In genomic region chr12:132668191-132669088, GRCh38 we compare ENCODE assay signal across 19 cellular contexts. TPM values are rescaled to one million over a fixed set of nuclear protein-coding genes. Genes with fewer than 3 reads are reported as not detected.
DNase-seq lines count a peak whose midpoint lies in the region; ATAC-seq, FAIRE-seq and TF ChIP-seq lines count a peak whose summit lies in the region.
"Had no signal": no experiment of that assay in that cellular context is flagged by ENCODE, and none has a peak within 500 bp of the region (broad histone marks: within the 10 kb centered on the region; RNA-seq: fewer than 3 reads in every experiment).

No MANE protein-coding gene starts in this region.

- H3K4me1 Mint-ChIP-seq in astrocyte (ENCODE audit: low read depth, unreplicated experiment), result no peaks in the 10 kb centered on the region
- peaks cover 21% of the 10 kb centered on the region for H3K4me1 Mint-ChIP-seq in endodermal cell
- H3K4me1 Mint-ChIP-seq: H9 had no signal

- H3K4me3 Mint-ChIP-seq in astrocyte (ENCODE audit: unreplicated experiment), result no peak overlapping the region
- H3K4me3 Mint-ChIP-seq in endodermal cell, result no peak overlapping the region
- H3K4me3 Mint-ChIP-seq: CD4-positive, alpha-beta T cell; H9 had no signal

- H3K4me2 ChIP-seq in astrocyte (ENCODE audit: low read length), result no peak overlapping the region

- H3K79me2 ChIP-seq in astrocyte (ENCODE audit: insufficient read depth, low read length), result no peaks in the 10 kb centered on the region

- H3K4me1 ChIP-seq in astrocyte (ENCODE audit: insufficient read depth, low read length), result no peaks in the 10 kb centered on the region
- peaks cover 6% of the 10 kb centered on the region for H3K4me1 ChIP-seq in endodermal cell (ENCODE audit: control insufficient read depth, insufficient read depth, low read length)
- no peaks in the 10 kb centered on the region for H3K4me1 ChIP-seq in sigmoid colon
- H3K4me1 ChIP-seq in prostate gland (replicated peaks), result no peaks in the 10 kb centered on the region
- H3K4me1 ChIP-seq: BE2C, Caco-2 had no signal

- H3K27me3 ChIP-seq in astrocyte (ENCODE audit: insufficient read depth, low read length) (no peaks in the 10 kb centered on the region), endodermal cell (ENCODE audit: control insufficient read depth, insufficient read depth, low read length, poor library complexity, severe bottlenecking) (no peaks in the 10 kb centered on the region), sigmoid colon (no peaks in the 10 kb centered on the region), prostate gland (replicated peaks; ENCODE audit: insufficient read depth) (no peaks in the 10 kb centered on the region)
- H3K27me3 ChIP-seq: BE2C had no signal

- peaks cover 15% of the 10 kb centered on the region for H3K36me3 ChIP-seq in astrocyte (ENCODE audit: insufficient read depth, low read length)
- peaks cover 91% of the 10 kb centered on the region for H3K36me3 ChIP-seq in endodermal cell (ENCODE audit: control insufficient read depth, insufficient read depth, low read length)
- H3K36me3 ChIP-seq in sigmoid colon, result peaks cover 9 to 91% (median 35%) of the 10 kb centered on the region in 4 donors
- peaks cover 2 to 15% of the 10 kb centered on the region in 2 donors for H3K36me3 ChIP-seq in prostate gland

- H3K9me3 ChIP-seq in astrocyte (ENCODE audit: insufficient read depth, low read depth, low read length) (no peaks in the 10 kb centered on the region), endodermal cell (ENCODE audit: control insufficient read depth, low read length) (no peaks in the 10 kb centered on the region), sigmoid colon (no peaks in the 10 kb centered on the region), prostate gland (no peaks in the 10 kb centered on the region)
- H3K9me3 ChIP-seq: BE2C, Caco-2 had no signal

- no peak for TF ChIP-seq EP300 in sigmoid colon (IDR thresholded peaks at IDR 0.05)

- no peak for DNase-seq in astrocyte (ENCODE audit: low read depth)
- peak; percentile 43 for DNase-seq in endodermal cell
- DNase-seq in sigmoid colon, result peak; percentile 43
- DNase-seq in prostate gland (ENCODE audit: low spot score), result no peak
- no peak for DNase-seq in DMS 273 (lab: John Stamatoyannopoulos, UW; ENCODE audit: unreplicated experiment)
- DNase-seq: ACHN; BE2C; Caco-2; CD4-positive, alpha-beta T cell; DMS153; DMS79; GDM1; H9 had no signal

- H3K27me3 Mint-ChIP-seq in astrocyte (ENCODE audit: low read depth, unreplicated experiment) (peaks cover 2% of the 10 kb centered on the region), endodermal cell (ENCODE audit: insufficient read depth) (no peaks in the 10 kb centered on the region)
- H3K27me3 Mint-ChIP-seq: CD4-positive, alpha-beta T cell had no signal

- no peak overlapping the region for H3K4me3 ChIP-seq in astrocyte (ENCODE audit: insufficient read depth, low read depth, low read length)
- H3K4me3 ChIP-seq in endodermal cell (ENCODE audit: low read length), result no peak overlapping the region
- H3K4me3 ChIP-seq in sigmoid colon, result no peak overlapping the region
- H3K4me3 ChIP-seq in prostate gland, result no peak overlapping the region

- intact Hi-C loops in sigmoid colon (cut with DNase I) (no loop called here), prostate gland (cut with DNase I) (no loop called here)

- H3K27ac ChIP-seq in astrocyte (ENCODE audit: low read depth, low read length) (no peak overlapping the region), endodermal cell (ENCODE audit: low read depth, low read length) (no peak overlapping the region), sigmoid colon (no peak overlapping the region), prostate gland (no peak overlapping the region)
- H3K27ac ChIP-seq: C4-2B had no signal

- H3K27ac Mint-ChIP-seq in astrocyte (ENCODE audit: unreplicated experiment) (peak overlapping the region; percentile 58), endodermal cell (no peak overlapping the region)
- H3K27ac Mint-ChIP-seq: CD4-positive, alpha-beta T cell; H9 had no signal

- peaks cover 2% of the 10 kb centered on the region for H3K9me3 Mint-ChIP-seq in astrocyte (ENCODE audit: unreplicated experiment)
- no peaks in the 10 kb centered on the region for H3K9me3 Mint-ChIP-seq in endodermal cell
- H3K9me3 Mint-ChIP-seq: CD4-positive, alpha-beta T cell; H9 had no signal

- TF ChIP-seq POLR2A in sigmoid colon (IDR thresholded peaks at IDR 0.05) (no peak), prostate gland (IDR thresholded peaks at IDR 0.05) (no peak)

- no peak for TF ChIP-seq CTCF in astrocyte (IDR thresholded peaks at IDR 0.05; ENCODE audit: insufficient read depth, low read depth, low read length)
- no peak for TF ChIP-seq CTCF in endodermal cell (conservative IDR thresholded peaks at IDR 0.05)
- TF ChIP-seq CTCF in sigmoid colon (IDR thresholded peaks at IDR 0.05), result no peak
- no peak for TF ChIP-seq CTCF in prostate gland (IDR thresholded peaks at IDR 0.05)

- no peaks in the 10 kb centered on the region for H4K20me1 ChIP-seq in astrocyte (ENCODE audit: insufficient read depth, low read length)

- 93 to 94% methylated on average over 13 to 30 of the region's 30 CpGs for WGBS in endodermal cell (ENCODE audit: insufficient coverage in 1 of 2, insufficient read length in 1 of 2), 2 experiments
- WGBS in sigmoid colon, 2 donors, result 96% methylated on average over 30 of the region's 30 CpGs
- 94% methylated on average over 30 of the region's 30 CpGs for WGBS in prostate gland

- no peak for ATAC-seq in GM21360 (IDR thresholded peaks at IDR 0.05; ENCODE audit: unreplicated experiment)

- no peak overlapping the region for H3K9ac ChIP-seq in astrocyte (ENCODE audit: low read length)
- no peak overlapping the region for H3K9ac ChIP-seq in endodermal cell (ENCODE audit: extremely low read depth, low read length, poor library complexity, severe bottlenecking)

- H3K36me3 Mint-ChIP-seq in astrocyte (ENCODE audit: low read depth, unreplicated experiment) (peaks cover 22% of the 10 kb centered on the region), endodermal cell (ENCODE audit: low read depth) (peaks cover 91% of the 10 kb centered on the region)

- FAIRE-seq in astrocyte (lab: Jason Lieb, UNC), result no peak
- FAIRE-seq: A204.1, D721Med, H1 had no signal

- no peak overlapping the region for H2AFZ ChIP-seq in astrocyte (ENCODE audit: low read depth, low read length)

RNA-seq across cellular contexts. Expression of gene POLE, which starts 18.7 kb away (rescaled TPM):
- total RNA-seq in astrocyte (11.9 and 15.4 TPM in 2 replicates), endodermal cell (100 to 1,000 TPM; 165 to 212 TPM), sigmoid colon (10 to 100 TPM; 12.5 to 37.4 (median 34.0) TPM), prostate gland (10 to 100 TPM; 41.8 to 65.4 TPM)
- 85.3 TPM for polyA plus RNA-seq in endodermal cell (2013, experiment 1 of 2)
- 81.7 TPM for polyA plus RNA-seq in endodermal cell (2013, experiment 2 of 2)
- 10 to 100 TPM; 11.1 to 33.5 (median 15.6) TPM for polyA plus RNA-seq in sigmoid colon

RNA-seq across cellular contexts. Expression of gene PXMP2, which starts 18.9 kb away (rescaled TPM):
- total RNA-seq in astrocyte (8.1 and 9.0 TPM in 2 replicates), endodermal cell (10 to 100 TPM; 26.7 to 27.0 TPM), sigmoid colon (10 to 100 TPM; 19.4 to 46.4 (median 42.8) TPM), prostate gland (100 to 1,000 TPM in 1 of 2 donors, 10 to 100 TPM in 1; 25.7 to 107 TPM)
- 19.2 TPM for polyA plus RNA-seq in endodermal cell (2013, experiment 1 of 2)
- 22.2 TPM for polyA plus RNA-seq in endodermal cell (2013, experiment 2 of 2)
- polyA plus RNA-seq in sigmoid colon, result 100 to 1,000 TPM in 1 of 3 donors, 10 to 100 TPM in 2; 41.6 to 127 (median 85.9) TPM

RNA-seq across cellular contexts. Expression of gene PGAM5, which starts 42.2 kb away (rescaled TPM):
- total RNA-seq in astrocyte (33.3 and 43.4 TPM in 2 replicates), endodermal cell (10 to 100 TPM; 60.2 to 64.3 TPM), sigmoid colon (10 to 100 TPM; 19.7 to 24.6 (median 23.7) TPM), prostate gland (10 to 100 TPM; 37.4 to 41.4 TPM)
- 34.9 TPM for polyA plus RNA-seq in endodermal cell (2013, experiment 1 of 2)
- 37.3 TPM for polyA plus RNA-seq in endodermal cell (2013, experiment 2 of 2)
- polyA plus RNA-seq in sigmoid colon, result 10 to 100 TPM in 2 of 3 donors, 1 to 10 TPM in 1; 9.6 to 37.1 (median 19.9) TPM

RNA-seq across cellular contexts. Expression of gene P2RX2, which starts 49.9 kb away (rescaled TPM):
- total RNA-seq in astrocyte (not detected in 2 replicates), endodermal cell (1 to 10 TPM in 1 of 2 donors, under 1 TPM in 1; 0.97 to 2.8 TPM), sigmoid colon (1 to 10 TPM in 1 of 4 donors, under 1 TPM in 2, not detected in 1; 0.16 to 1.4 (median 0.36) TPM), prostate gland (1 to 10 TPM in 1 of 2 donors, under 1 TPM in 1; 0.32 to 8.2 TPM)
- polyA plus RNA-seq in endodermal cell (2013, experiment 1 of 2), result 0.39 TPM
- polyA plus RNA-seq in endodermal cell (2013, experiment 2 of 2), result 0.12 TPM
- polyA plus RNA-seq in sigmoid colon, result under 1 TPM in 2 of 3 donors, not detected in 1; 0.36 to 0.60 TPM
- total RNA-seq: Caco-2; CD4-positive, alpha-beta T cell; Daoy had no signal

RNA-seq across cellular contexts. Expression of gene LRCOL1, which starts 58.1 kb away (rescaled TPM):
- not detected in 2 replicates for total RNA-seq in astrocyte
- total RNA-seq in endodermal cell, result not detected
- 0.36 TPM for polyA plus RNA-seq in endodermal cell (2013, experiment 1 of 2)
- 0.50 TPM for polyA plus RNA-seq in endodermal cell (2013, experiment 2 of 2)
- total RNA-seq in sigmoid colon, result 1 to 10 TPM in 1 of 4 donors, under 1 TPM in 1, not detected in 2; 0.49 to 1.4 TPM
- polyA plus RNA-seq in sigmoid colon, result under 1 TPM in 1 of 3 donors, not detected in 2; 0.55 TPM
- under 1 TPM in 1 of 2 donors, not detected in 1; 0.68 TPM for total RNA-seq in prostate gland
- total RNA-seq: Caco-2; CD4-positive, alpha-beta T cell; Daoy; H1; H9 had no signal
- polyA plus RNA-seq: H1 had no signal

Comparison
In these comparisons a context has a peak if more than half of its experiments do, and no peak if none do; other contexts are left out.
1. DNase-seq: peak in endodermal cell (single experiment) and sigmoid colon (single experiment); none in astrocyte (single experiment), prostate gland (single experiment) and DMS 273 (single experiment).